ENCODE assay signal across 19 cellular contexts in the genomic region with DNA sequence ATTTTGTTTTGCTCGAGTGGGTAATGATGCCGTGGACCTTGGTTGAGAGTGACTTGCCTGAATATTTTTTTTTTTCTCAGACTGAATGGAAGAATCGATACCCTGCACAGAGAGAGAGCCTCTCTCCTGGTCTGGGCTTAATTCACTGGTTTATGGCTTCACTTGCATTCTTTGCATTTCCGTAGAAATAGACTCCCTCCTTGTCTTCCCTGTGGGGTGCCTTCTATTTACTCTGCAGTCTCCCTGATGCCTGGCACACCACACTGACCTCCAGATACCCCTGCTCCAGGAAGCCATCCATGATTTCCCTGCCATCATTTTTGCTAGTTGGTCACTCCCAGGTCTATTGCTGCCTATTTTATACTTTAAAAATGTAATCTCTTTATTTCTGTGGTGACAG.
"Had no signal": no experiment of that assay in that cellular context is flagged by ENCODE, and none has a peak within 500 bp of the region (broad histone marks: within the 10 kb centered on the region; RNA-seq: fewer than 3 reads in every experiment).

No MANE protein-coding gene starts in this region.

- H3K4me3 ChIP-seq: gastrocnemius medialis, heart left ventricle, mucosa of descending colon, tibial artery, uterus had no signal

- H3K4me3 Mint-ChIP-seq: activated CD8-positive, alpha-beta T cell treated with anti-CD3 and anti-CD28 coated beads for 36 hours; activated naive CD8-positive, alpha-beta T cell treated with anti-CD3 and anti-CD28 coated beads for 36 hours; naive thymus-derived CD4-positive, alpha-beta T cell; stimulated activated memory B cell treated with anti-CD40 and anti-IgM and Interleukin-4, amounts not matched to agents 10 μg/mL and 1 μg/mL and 100 μg/mL, for 72 hours; T-helper 17 cell had no signal

- DNase-seq: activated CD4-positive, alpha-beta T cell treated with anti-CD3 and anti-CD28 coated beads for 4 hours; activated CD8-positive, alpha-beta memory T cell treated with anti-CD3 and anti-CD28 coated beads, Interleukin-2, amount 50 U/mL, for 4 hours; activated CD8-positive, alpha-beta T cell treated with anti-CD3 and anti-CD28 coated beads for 36 hours; activated naive CD8-positive, alpha-beta T cell treated with anti-CD3 and anti-CD28 coated beads for 36 hours; anterior cingulate cortex; erythroblast; gastrocnemius medialis; heart left ventricle; islet precursor cell; mammary epithelial cell; mucosa of descending colon; naive thymus-derived CD4-positive, alpha-beta T cell; posterior cingulate gyrus; stimulated activated CD4-positive, alpha-beta T cell treated with anti-CD3 and anti-CD28 coated beads, Interleukin-2, amount 100 ng/mL, for 48 hours; T-helper 17 cell; tibial artery; uterus had no signal

- H3K9me3 ChIP-seq: gastrocnemius medialis, tibial artery, uterus had no signal

- H3K4me1 Mint-ChIP-seq: activated naive CD8-positive, alpha-beta T cell treated with anti-CD3 and anti-CD28 coated beads for 36 hours; stimulated activated memory B cell treated with anti-CD40 and anti-IgM and Interleukin-4, amounts not matched to agents 10 μg/mL and 1 μg/mL and 100 μg/mL, for 72 hours; T-helper 17 cell had no signal

- H3K27me3 Mint-ChIP-seq: activated CD8-positive, alpha-beta T cell treated with anti-CD3 and anti-CD28 coated beads for 36 hours; activated naive CD8-positive, alpha-beta T cell treated with anti-CD3 and anti-CD28 coated beads for 36 hours; naive thymus-derived CD4-positive, alpha-beta T cell; stimulated activated memory B cell treated with anti-CD40 and anti-IgM and Interleukin-4, amounts not matched to agents 10 μg/mL and 1 μg/mL and 100 μg/mL, for 72 hours; T-helper 17 cell had no signal

- ATAC-seq: activated CD8-positive, alpha-beta T cell treated with anti-CD3 and anti-CD28 coated beads for 36 hours; gastrocnemius medialis; heart left ventricle; left lobe of liver; mucosa of descending colon; naive thymus-derived CD4-positive, alpha-beta T cell; stimulated activated memory B cell treated with anti-CD40 and anti-IgM and Interleukin-4, amounts not matched to agents 10 μg/mL and 1 μg/mL and 100 μg/mL, for 72 hours; T-helper 17 cell had no signal

- H3K27ac ChIP-seq: gastrocnemius medialis, heart left ventricle, tibial artery, uterus had no signal

- H3K27me3 ChIP-seq: gastrocnemius medialis, heart left ventricle, tibial artery, uterus had no signal

- H3K4me1 ChIP-seq: gastrocnemius medialis, heart left ventricle, tibial artery, uterus had no signal

- H3K27ac Mint-ChIP-seq: activated CD8-positive, alpha-beta T cell treated with anti-CD3 and anti-CD28 coated beads for 36 hours; activated naive CD8-positive, alpha-beta T cell treated with anti-CD3 and anti-CD28 coated beads for 36 hours; stimulated activated memory B cell treated with anti-CD40 and anti-IgM and Interleukin-4, amounts not matched to agents 10 μg/mL and 1 μg/mL and 100 μg/mL, for 72 hours; T-helper 17 cell had no signal

- H3K36me3 ChIP-seq: gastrocnemius medialis, uterus had no signal

- H3K9me3 Mint-ChIP-seq: stimulated activated memory B cell treated with anti-CD40 and anti-IgM and Interleukin-4, amounts not matched to agents 10 μg/mL and 1 μg/mL and 100 μg/mL, for 72 hours had no signal
